22 cellular contexts compared by ENCODE assay signal in the genomic region with DNA sequence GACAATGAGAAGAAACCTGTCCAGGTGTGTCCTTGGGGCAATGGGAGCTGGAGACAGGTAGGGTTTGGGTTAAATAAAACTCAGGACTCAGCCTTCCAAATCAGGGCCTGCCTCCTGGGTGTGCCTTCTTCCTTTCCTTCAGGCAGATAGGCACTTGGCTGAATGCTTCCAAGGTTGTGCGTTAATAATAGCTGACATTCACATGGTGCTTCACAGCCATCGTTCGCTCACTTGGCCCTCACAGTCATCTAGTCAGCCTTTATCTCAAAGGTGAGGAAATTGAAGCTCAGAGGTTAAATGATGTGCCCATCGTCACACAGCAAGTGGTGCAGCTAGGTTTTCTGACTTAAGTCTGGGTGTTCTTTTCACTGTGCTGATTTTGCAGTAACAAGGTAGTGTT. TPM values are rescaled to one million over a fixed set of nuclear protein-coding genes. Genes with fewer than 3 reads are reported as not detected.
DNase-seq lines count a peak whose midpoint lies in the region; ATAC-seq, FAIRE-seq and TF ChIP-seq lines count a peak whose summit lies in the region.
"Had no signal": no experiment of that assay in that cellular context is flagged by ENCODE, and none has a peak within 500 bp of the region (broad histone marks: within the 10 kb centered on the region; RNA-seq: fewer than 3 reads in every experiment).

No MANE protein-coding gene starts in this region.

- no peak overlapping the region for H3K4me3 ChIP-seq in kidney (ENCODE audit: low read length in 2 of 2)
- H3K4me3 ChIP-seq: suprapubic skin had no signal

- H3K36me3 ChIP-seq in kidney (ENCODE audit: control insufficient read depth in 1 of 2, insufficient read depth in 2 of 2, low read length in 2 of 2): peaks cover 50 to 62% of the 10 kb centered on the region in 2 donors

- CTCF ChIA-PET in activated naive CD4-positive, alpha-beta T cell treated with anti-CD3 and anti-CD28 coated beads for 36 hours (lab: Charles Lee): interaction anchor here (0.8 to 2.4 kb wide), 4 partner anchors 9 to 32 kb away, joined by 3 to 8 read pairs (median 7); no protein-coding TSS in a partner anchor
- CTCF ChIA-PET in RWPE1 (lab: Yijun Ruan, JAX): no interaction called here

- peaks cover 58% of the 10 kb centered on the region for H3K4me1 Mint-ChIP-seq in activated naive CD4-positive, alpha-beta T cell treated with anti-CD3 and anti-CD28 coated beads for 36 hours (ENCODE audit: low read depth)
- peaks cover 69% of the 10 kb centered on the region for H3K4me1 Mint-ChIP-seq in endothelial cell (ENCODE audit: unreplicated experiment)
- peaks cover 61% of the 10 kb centered on the region for H3K4me1 Mint-ChIP-seq in stimulated activated effector memory CD8-positive, alpha-beta T cell treated with anti-CD3 and anti-CD28 coated beads, Interleukin-12 subunit alpha, Interleukin-12 subunit beta, amount 100 ng/mL, for 72 hours
- peaks cover 53% of the 10 kb centered on the region for H3K4me1 Mint-ChIP-seq in stimulated activated memory B cell treated with anti-CD40 and anti-IgM and Interleukin-4, amounts not matched to agents 10 μg/mL and 1 μg/mL and 100 μg/mL, for 72 hours

- H3K9ac ChIP-seq in kidney (ENCODE audit: low read length in 2 of 2): no peak overlapping the region

- no peaks in the 10 kb centered on the region for H3K9me3 Mint-ChIP-seq in activated naive CD4-positive, alpha-beta T cell treated with anti-CD3 and anti-CD28 coated beads for 36 hours
- H3K9me3 Mint-ChIP-seq in endothelial cell (ENCODE audit: unreplicated experiment): no peaks in the 10 kb centered on the region
- H3K9me3 Mint-ChIP-seq in stimulated activated effector memory CD8-positive, alpha-beta T cell treated with anti-CD3 and anti-CD28 coated beads, Interleukin-12 subunit alpha, Interleukin-12 subunit beta, amount 100 ng/mL, for 72 hours: no peaks in the 10 kb centered on the region
- H3K9me3 Mint-ChIP-seq in stimulated activated memory B cell treated with anti-CD40 and anti-IgM and Interleukin-4, amounts not matched to agents 10 μg/mL and 1 μg/mL and 100 μg/mL, for 72 hours: no peaks in the 10 kb centered on the region
- H3K9me3 Mint-ChIP-seq: naive B cell had no signal

- FAIRE-seq in kidney (lab: Jason Lieb, UNC): no peak

- peaks cover 22 to 33% of the 10 kb centered on the region in 2 donors for H3K4me1 ChIP-seq in kidney (ENCODE audit: control insufficient read depth in 1 of 2, insufficient read depth in 1 of 2, low read depth in 1 of 2, low read length in 2 of 2)

- TF ChIP-seq CTCF in RWPE1 (conservative IDR thresholded peaks at IDR 0.05; ENCODE audit: low read depth) (no peak), endothelial cell (IDR thresholded peaks at IDR 0.05; ENCODE audit: unreplicated experiment) (no peak), kidney (IDR thresholded peaks at IDR 0.05; ENCODE audit: borderline replicate concordance, extremely low read depth, insufficient read depth) (no peak)

- H3K27ac Mint-ChIP-seq in activated naive CD4-positive, alpha-beta T cell treated with anti-CD3 and anti-CD28 coated beads for 36 hours: peak overlapping the region; percentile 99
- H3K27ac Mint-ChIP-seq in endothelial cell (ENCODE audit: unreplicated experiment): peak overlapping the region; percentile 67
- H3K27ac Mint-ChIP-seq in stimulated activated effector memory CD8-positive, alpha-beta T cell treated with anti-CD3 and anti-CD28 coated beads, Interleukin-12 subunit alpha, Interleukin-12 subunit beta, amount 100 ng/mL, for 72 hours: peak overlapping the region; percentile 97
- no peak overlapping the region for H3K27ac Mint-ChIP-seq in stimulated activated memory B cell treated with anti-CD40 and anti-IgM and Interleukin-4, amounts not matched to agents 10 μg/mL and 1 μg/mL and 100 μg/mL, for 72 hours

- no peaks in the 10 kb centered on the region for H3K9me3 ChIP-seq in kidney (ENCODE audit: control insufficient read depth in 1 of 2, low read length in 2 of 2)
- H3K9me3 ChIP-seq: suprapubic skin had no signal

- intact Hi-C loops in activated naive CD4-positive, alpha-beta T cell treated with anti-CD3 and anti-CD28 coated beads for 36 hours (cut with micrococcal nuclease): no loop called here
- intact Hi-C loops in kidney (cut with DNase I): no loop called here

- POLR2A ChIA-PET in RWPE1 (lab: Yijun Ruan, JAX; ENCODE audit: low non-redundant PET): interaction anchor here (2.0 kb wide), 1 partner anchor 9 kb away, joined by 10 read pairs; a partner anchor contains a TSS

- peak overlapping the region; percentile 99 for H3K27ac ChIP-seq in RWPE1
- no peak overlapping the region for H3K27ac ChIP-seq in kidney (ENCODE audit: low read depth in 2 of 2, low read length in 2 of 2)
- H3K27ac ChIP-seq: suprapubic skin had no signal

- no peak for ATAC-seq in stimulated activated effector memory CD8-positive, alpha-beta T cell treated with anti-CD3 and anti-CD28 coated beads, Interleukin-12 subunit alpha, Interleukin-12 subunit beta, amount 100 ng/mL, for 72 hours
- no peak for ATAC-seq in stimulated activated memory B cell treated with anti-CD40 and anti-IgM and Interleukin-4, amounts not matched to agents 10 μg/mL and 1 μg/mL and 100 μg/mL, for 72 hours

- DNase-seq in activated naive CD4-positive, alpha-beta T cell treated with anti-CD3 and anti-CD28 coated beads for 36 hours: no peak
- DNase-seq in activated naive CD4-positive, alpha-beta T cell (lab: John Stamatoyannopoulos, UW): no peak
- DNase-seq in RWPE1 (ENCODE audit: low spot score) (no peak), endothelial cell (ENCODE audit: low spot score) (no peak), cerebellum (ENCODE audit: low spot score) (no peak), kidney (no peak)
- no peak for DNase-seq in stimulated activated effector memory CD8-positive, alpha-beta T cell treated with anti-CD3 and anti-CD28 coated beads, Interleukin-12 subunit alpha, Interleukin-12 subunit beta, amount 100 ng/mL, for 72 hours (ENCODE audit: low spot score in 2 of 2)
- DNase-seq: activated CD4-positive, CD25-positive, alpha-beta regulatory T cell treated with anti-CD3 and anti-CD28 coated beads, Interleukin-2, amount 50 U/mL, for 72 hours; activated CD8-positive, alpha-beta memory T cell treated with anti-CD3 and anti-CD28 coated beads, Interleukin-2, amount 50 U/mL, for 4 hours; activated gamma-delta T cell treated with Interleukin-2 at 50 U/mL for 16 hours; cerebellar nuclear complex; GOT3; mesenchymal stem cell; naive B cell; NCI-H1048; NCI-H187; NCI-H526 treated with DMSO at 0.1 percent for 48 hours; occipital lobe; RPMI8226 had no signal

- no peak overlapping the region for H3K4me3 Mint-ChIP-seq in activated naive CD4-positive, alpha-beta T cell treated with anti-CD3 and anti-CD28 coated beads for 36 hours
- no peak overlapping the region for H3K4me3 Mint-ChIP-seq in endothelial cell (ENCODE audit: unreplicated experiment)
- H3K4me3 Mint-ChIP-seq in stimulated activated effector memory CD8-positive, alpha-beta T cell treated with anti-CD3 and anti-CD28 coated beads, Interleukin-12 subunit alpha, Interleukin-12 subunit beta, amount 100 ng/mL, for 72 hours: no peak overlapping the region
- H3K4me3 Mint-ChIP-seq in stimulated activated memory B cell treated with anti-CD40 and anti-IgM and Interleukin-4, amounts not matched to agents 10 μg/mL and 1 μg/mL and 100 μg/mL, for 72 hours: no peak overlapping the region

- peaks cover 66% of the 10 kb centered on the region for H3K36me3 Mint-ChIP-seq in activated naive CD4-positive, alpha-beta T cell treated with anti-CD3 and anti-CD28 coated beads for 36 hours (ENCODE audit: low read depth)
- H3K36me3 Mint-ChIP-seq in endothelial cell (ENCODE audit: low read depth, unreplicated experiment): peaks cover 76% of the 10 kb centered on the region
- peaks cover 94% of the 10 kb centered on the region for H3K36me3 Mint-ChIP-seq in stimulated activated effector memory CD8-positive, alpha-beta T cell treated with anti-CD3 and anti-CD28 coated beads, Interleukin-12 subunit alpha, Interleukin-12 subunit beta, amount 100 ng/mL, for 72 hours
- peaks cover 76% of the 10 kb centered on the region for H3K36me3 Mint-ChIP-seq in stimulated activated memory B cell treated with anti-CD40 and anti-IgM and Interleukin-4, amounts not matched to agents 10 μg/mL and 1 μg/mL and 100 μg/mL, for 72 hours

- no peaks in the 10 kb centered on the region for H3K27me3 Mint-ChIP-seq in activated naive CD4-positive, alpha-beta T cell treated with anti-CD3 and anti-CD28 coated beads for 36 hours (ENCODE audit: low read depth)
- peaks cover 4% of the 10 kb centered on the region for H3K27me3 Mint-ChIP-seq in endothelial cell (ENCODE audit: unreplicated experiment)
- no peaks in the 10 kb centered on the region for H3K27me3 Mint-ChIP-seq in stimulated activated memory B cell treated with anti-CD40 and anti-IgM and Interleukin-4, amounts not matched to agents 10 μg/mL and 1 μg/mL and 100 μg/mL, for 72 hours
- H3K27me3 Mint-ChIP-seq: naive B cell had no signal

RNA-seq across cellular contexts. Expression of a gene that starts 9.5 kb away (rescaled TPM):
- 100 to 1,000 TPM in 1 of 2 experiments, 10 to 100 TPM in 1; 95.2 to 102 TPM for total RNA-seq in activated naive CD4-positive, alpha-beta T cell treated with anti-CD3 and anti-CD28 coated beads for 36 hours
- total RNA-seq in endothelial cell (ENCODE audit: unreplicated experiment): 243 TPM
- 45.1 TPM for total RNA-seq in cerebellum
- total RNA-seq in kidney: 254 TPM
- polyA plus RNA-seq in kidney (ENCODE audit: insufficient read depth, low read depth, low replicate concordance): 146 TPM

RNA-seq across cellular contexts. Expression of a gene that starts 20.0 kb away (rescaled TPM):
- 1 to 10 TPM; 2.4 to 3.3 TPM for total RNA-seq in activated naive CD4-positive, alpha-beta T cell treated with anti-CD3 and anti-CD28 coated beads for 36 hours
- total RNA-seq in endothelial cell (ENCODE audit: unreplicated experiment) (not detected), cerebellum (2.9 TPM), kidney (24.9 TPM)
- 38.2 TPM for polyA plus RNA-seq in kidney (ENCODE audit: insufficient read depth, low read depth, low replicate concordance)
- total RNA-seq: G401 had no signal

RNA-seq across cellular contexts. Expression of a gene that starts 43.7 kb away (rescaled TPM):
- total RNA-seq in activated naive CD4-positive, alpha-beta T cell treated with anti-CD3 and anti-CD28 coated beads for 36 hours: 10 to 100 TPM; 61.6 to 63.0 TPM
- 91.1 TPM for total RNA-seq in endothelial cell (ENCODE audit: unreplicated experiment)
- 65.9 TPM for total RNA-seq in cerebellum
- total RNA-seq in kidney: 40.2 TPM
- 37.8 TPM for polyA plus RNA-seq in kidney (ENCODE audit: insufficient read depth, low read depth, low replicate concordance)

RNA-seq across cellular contexts. Expression of a gene that starts 49.9 kb away (rescaled TPM):
- total RNA-seq in activated naive CD4-positive, alpha-beta T cell treated with anti-CD3 and anti-CD28 coated beads for 36 hours: 10 to 100 TPM; 20.2 to 23.0 TPM
- 16.6 TPM for total RNA-seq in endothelial cell (ENCODE audit: unreplicated experiment)
- total RNA-seq in cerebellum: 8.7 TPM
- 25.3 TPM for total RNA-seq in kidney
- polyA plus RNA-seq in kidney (ENCODE audit: insufficient read depth, low read depth, low replicate concordance): 22.4 TPM
